In genomic region chr6:130259557-130259956, GRCh38 we compare ENCODE assay signal across 10 cellular contexts. TPM values are rescaled to one million over a fixed set of nuclear protein-coding genes. Genes with fewer than 3 reads are reported as not detected.
DNase-seq lines count a peak whose midpoint lies in the region; ATAC-seq lines count a peak whose summit lies in the region.
"Had no signal": no experiment of that assay in that cellular context is flagged by ENCODE, and none has a peak within 500 bp of the region (broad histone marks: within the 10 kb centered on the region; RNA-seq: fewer than 3 reads in every experiment).

No MANE protein-coding gene starts in this region.

- peak overlapping the region; percentile 75 to 92 for H3K27ac Mint-ChIP-seq in natural killer cell treated with Interleukin-12 subunit alpha and Interleukin-12 subunit beta and Interleukin-15 and Interleukin-18, amount 100 ng/mL, for 72 hours

- intact Hi-C loops in sciatic nerve (cut with DNase I): no loop called here

- H3K9me3 Mint-ChIP-seq in activated T-cell treated with anti-CD3 and anti-CD28 coated beads, Interleukin-2, amount 50 U/mL, for 4 hours: peaks cover 13% of the 10 kb centered on the region
- no peaks in the 10 kb centered on the region for H3K9me3 Mint-ChIP-seq in natural killer cell treated with Interleukin-12 subunit alpha and Interleukin-12 subunit beta and Interleukin-15 and Interleukin-18, amount 100 ng/mL, for 72 hours

- H3K36me3 Mint-ChIP-seq in activated T-cell treated with anti-CD3 and anti-CD28 coated beads, Interleukin-2, amount 50 U/mL, for 4 hours (ENCODE audit: insufficient read depth): peaks cover 5% of the 10 kb centered on the region
- H3K36me3 Mint-ChIP-seq in natural killer cell treated with Interleukin-12 subunit alpha and Interleukin-12 subunit beta and Interleukin-15 and Interleukin-18, amount 100 ng/mL, for 72 hours: peaks cover 8% of the 10 kb centered on the region

- peak overlapping the region; percentile 85 for H3K4me3 Mint-ChIP-seq in activated T-cell treated with anti-CD3 and anti-CD28 coated beads, Interleukin-2, amount 50 U/mL, for 4 hours
- H3K4me3 Mint-ChIP-seq in natural killer cell treated with Interleukin-12 subunit alpha and Interleukin-12 subunit beta and Interleukin-15 and Interleukin-18, amount 100 ng/mL, for 72 hours: peak overlapping the region; percentile 86

- no peak for ATAC-seq in activated T-cell treated with anti-CD3 and anti-CD28 coated beads, Interleukin-2, amount 50 U/mL, for 4 hours
- ATAC-seq in HG02610 (IDR thresholded peaks at IDR 0.05; ENCODE audit: unreplicated experiment): peak; percentile 6
- peak; percentile 20 for ATAC-seq in HG03457 (IDR thresholded peaks at IDR 0.05; ENCODE audit: unreplicated experiment)
- ATAC-seq in natural killer cell treated with Interleukin-12 subunit alpha and Interleukin-12 subunit beta and Interleukin-15 and Interleukin-18, amount 100 ng/mL, for 72 hours: no peak
- ATAC-seq in sciatic nerve: no peak

- H3K4me1 Mint-ChIP-seq in activated T-cell treated with anti-CD3 and anti-CD28 coated beads, Interleukin-2, amount 50 U/mL, for 4 hours (ENCODE audit: low read depth): peaks cover 40% of the 10 kb centered on the region
- peaks cover 33 to 34% of the 10 kb centered on the region in 2 donors for H3K4me1 Mint-ChIP-seq in natural killer cell treated with Interleukin-12 subunit alpha and Interleukin-12 subunit beta and Interleukin-15 and Interleukin-18, amount 100 ng/mL, for 72 hours (ENCODE audit: low read depth in 2 of 2)

- no peaks in the 10 kb centered on the region for H3K27me3 Mint-ChIP-seq in activated T-cell treated with anti-CD3 and anti-CD28 coated beads, Interleukin-2, amount 50 U/mL, for 4 hours (ENCODE audit: low read depth)
- H3K27me3 Mint-ChIP-seq in natural killer cell treated with Interleukin-12 subunit alpha and Interleukin-12 subunit beta and Interleukin-15 and Interleukin-18, amount 100 ng/mL, for 72 hours: no peaks in the 10 kb centered on the region

- no peak for DNase-seq in activated T-cell treated with anti-CD3 and anti-CD28 coated beads, Interleukin-2, amount 50 U/mL, for 4 hours
- no peak for DNase-seq in activated T-cell treated with anti-CD3 and anti-CD28 coated beads, Interleukin-2, amount 50 U/mL, for 48 hours
- no peak for DNase-seq in natural killer cell treated with Interleukin-12 subunit alpha and Interleukin-12 subunit beta and Interleukin-15 and Interleukin-18, amount 100 ng/mL, for 72 hours (ENCODE audit: low spot score)
- DNase-seq in SKM-1 treated with dmso at 0.1 percent for 144 hours (lab: John Stamatoyannopoulos, UW; ENCODE audit: unreplicated experiment): no peak
- no peak for DNase-seq in sciatic nerve (ENCODE audit: low spot score)
- no peak for DNase-seq in hepatic stellate cell (ENCODE audit: low spot score)
- DNase-seq: ACHN, amygdala had no signal

RNA-seq across cellular contexts. Expression of gene SAMD3, which starts 36.8 kb away (rescaled TPM):
- total RNA-seq in activated T-cell treated with anti-CD3 and anti-CD28 coated beads, Interleukin-2, amount 50 U/mL, for 4 hours: 1 to 10 TPM; 2.1 to 2.9 (median 2.2) TPM
- total RNA-seq in natural killer cell treated with Interleukin-12 subunit alpha and Interleukin-12 subunit beta and Interleukin-15 and Interleukin-18, amount 100 ng/mL, for 72 hours: 10 to 100 TPM; 14.6 to 39.3 TPM
- 3.6 TPM for total RNA-seq in sciatic nerve

Comparison
In these comparisons a context has a peak if more than half of its experiments do, and no peak if none do; other contexts are left out.
1. ATAC-seq: peak in HG02610 (single experiment) and HG03457 (single experiment); none in activated T-cell treated with anti-CD3 and anti-CD28 coated beads, Interleukin-2, amount 50 U/mL, for 4 hours (0 of 2), natural killer cell treated with Interleukin-12 subunit alpha and Interleukin-12 subunit beta and Interleukin-15 and Interleukin-18, amount 100 ng/mL, for 72 hours (0 of 2) and sciatic nerve (single experiment).